1 cellular context compared by ENCODE assay signal in genomic region chr11:13468750-13469149, GRCh38.
TF ChIP-seq lines count a peak whose summit lies in the region.

No MANE protein-coding gene starts in this region.

TF ChIP-seq in GM23338, 12 proteins besides CTCF, POLR2A, EP300 and RAD21 (continued from another document):
- TF ChIP-seq ETS1 (IDR thresholded peaks at IDR 0.05) (no peak), POLR2AphosphoS5 (IDR thresholded peaks at IDR 0.05; ENCODE audit: low read depth) (no peak), REST (IDR thresholded peaks at IDR 0.05; ENCODE audit: unreplicated experiment) (no peak), ZNF462 (CRISPR knock-in tag; IDR thresholded peaks at IDR 0.05) (no peak), ZNF114 (CRISPR knock-in tag; IDR thresholded peaks at IDR 0.05) (no peak), EZH2 (IDR thresholded peaks at IDR 0.05; ENCODE audit: low read depth, unreplicated experiment) (no peak), EZH2phosphoT487 (IDR thresholded peaks at IDR 0.05; ENCODE audit: unreplicated experiment) (no peak)
